14 cellular contexts compared by ENCODE assay signal in the genomic region with DNA sequence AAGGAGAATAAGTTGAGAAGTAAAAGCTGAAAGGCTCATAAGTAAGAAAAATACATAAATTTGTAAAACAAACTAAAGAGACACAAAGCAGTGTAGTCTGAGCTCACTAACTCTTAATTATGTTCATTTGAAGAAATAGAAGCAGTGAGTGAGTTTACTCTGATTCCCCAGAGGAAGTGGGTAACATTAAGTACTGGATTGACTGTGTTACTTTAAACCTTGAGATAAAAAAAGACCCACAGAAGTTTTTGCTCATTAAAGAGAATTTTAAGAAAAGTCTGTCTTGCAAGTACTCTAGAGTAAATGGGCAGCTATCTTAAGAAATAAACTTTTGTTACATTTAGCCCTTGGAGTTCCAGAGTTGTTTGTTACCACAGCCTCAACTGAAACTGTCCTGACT.
DNase-seq lines count a peak whose midpoint lies in the region; ATAC-seq and FAIRE-seq lines count a peak whose summit lies in the region.
"Had no signal": no experiment of that assay in that cellular context is flagged by ENCODE, and none has a peak within 500 bp of the region (broad histone marks: within the 10 kb centered on the region; RNA-seq: fewer than 3 reads in every experiment).

No MANE protein-coding gene starts in this region.

- no peak for FAIRE-seq in RCC 7860 (lab: Jason Lieb, UNC)

- ATAC-seq in GM18870 (IDR thresholded peaks at IDR 0.05; ENCODE audit: unreplicated experiment) (peak; percentile 47), GM21528 (IDR thresholded peaks at IDR 0.05; ENCODE audit: low FRiP score, unreplicated experiment) (peak; percentile 42), HG02938 (IDR thresholded peaks at IDR 0.05; ENCODE audit: unreplicated experiment) (peak; percentile 45)

- DNase-seq in MV-4-11 (lab: John Stamatoyannopoulos, UW) (peak; percentile 2), hippocampal formation (lab: John Stamatoyannopoulos, UW) (no peak), NOMO-1 (lab: John Stamatoyannopoulos, UW; ENCODE audit: unreplicated experiment in 2 of 2) (no peak), RCC 7860 (ENCODE audit: low spot score) (no peak), GM19240 (ENCODE audit: insufficient read length, low spot score) (no peak)
- DNase-seq: activated CD4-positive, alpha-beta T cell treated with anti-CD3 and anti-CD28 coated beads, Interleukin-2, amount 50 U/mL, for 1 hour; activated naive CD4-positive, alpha-beta T cell treated with anti-CD3 and anti-CD28 coated beads, Interleukin-2, amount 50 U/mL, for 16 hours; activated T-cell treated with anti-CD3 and anti-CD28 coated beads, Interleukin-2, amount 50 U/mL, for 1 hour; glutamatergic neuron; NCI-H1930; NCI-H524 treated with DMSO at 0.1 percent for 48 hours had no signal
